In genomic region chr5:158378931-158379330, GRCh38 we compare ENCODE assay signal across 23 cellular contexts.
DNase-seq lines count a peak whose midpoint lies in the region; ATAC-seq, FAIRE-seq and TF ChIP-seq lines count a peak whose summit lies in the region.
"Had no signal": no experiment of that assay in that cellular context is flagged by ENCODE, and none has a peak within 500 bp of the region (broad histone marks: within the 10 kb centered on the region; RNA-seq: fewer than 3 reads in every experiment).

No MANE protein-coding gene starts in this region.

- DNase-seq in D721Med (ENCODE audit: insufficient read length, low spot score) (peak; percentile 44), NCI-H82 treated with DMSO at 0.1 percent for 48 hours (lab: John Stamatoyannopoulos, UW; ENCODE audit: unreplicated experiment) (peak; percentile 69), cerebellar cortex (ENCODE audit: low spot score) (peak; percentile 40), RCC 7860 (ENCODE audit: low spot score) (no peak), substantia nigra (lab: John Stamatoyannopoulos, UW) (no peak)
- DNase-seq: AML-193; Caco-2; CD4-positive, alpha-beta T cell; DMS153; DMS79; HFFc6; KBM-7 had no signal

- H3K36me3 ChIP-seq in neutrophil, result no peaks in the 10 kb centered on the region

- H3K4me3 ChIP-seq in neutrophil (ENCODE audit: low read depth in 1 of 2, low read length in 1 of 2), result peak overlapping the region in 1 of 2 experiments; percentile 23
- H3K4me3 ChIP-seq: A549, GM12878, GM23338 had no signal

- no peaks in the 10 kb centered on the region for H3K9me3 ChIP-seq in neutrophil
- H3K9me3 ChIP-seq: A549, Caco-2 had no signal

- H3K4me1 ChIP-seq in neutrophil (ENCODE audit: control insufficient read depth in 1 of 2, insufficient read depth in 1 of 2, low read depth in 1 of 2, low read length in 1 of 2), result peaks cover 83 to 94% of the 10 kb centered on the region in 2 experiments
- H3K4me1 ChIP-seq: Caco-2 had no signal

- no peaks in the 10 kb centered on the region for H3K27me3 ChIP-seq in neutrophil

- no peak for ATAC-seq in GM21390 (IDR thresholded peaks at IDR 0.05; ENCODE audit: unreplicated experiment)
- ATAC-seq: A549, GM12878, GM23338, HCT116, HepG2 had no signal

- H3K27ac ChIP-seq in neutrophil (peak overlapping the region; percentile 68), substantia nigra (ENCODE audit: low read depth, low read length, poor library complexity, severe bottlenecking) (no peak overlapping the region)
- H3K27ac ChIP-seq: 22Rv1, A549, C4-2B had no signal

- TF ChIP-seq CTCF in D721Med (IDR thresholded peaks at IDR 0.05; ENCODE audit: insufficient read depth, missing control alignments) (no peak), neutrophil (IDR thresholded peaks at IDR 0.05) (no peak)

- FAIRE-seq in D721Med (lab: Jason Lieb, UNC) (peak; percentile 96), RCC 7860 (lab: Jason Lieb, UNC) (no peak)
- FAIRE-seq: A549, GM12878, H54, HepG2, HTR-8/SVneo had no signal

Comparison
In these comparisons a context has a peak if more than half of its experiments do, and no peak if none do; other contexts are left out.
1. DNase-seq: peak in D721Med (single experiment), NCI-H82 treated with DMSO at 0.1 percent for 48 hours (single experiment) and cerebellar cortex (single experiment); none in RCC 7860 (single experiment) and substantia nigra (0 of 49).